In genomic region chr7:22452142-22452763, GRCh38 we compare ENCODE assay signal across 8 cellular contexts. TPM values are rescaled to one million over a fixed set of nuclear protein-coding genes. Genes with fewer than 3 reads are reported as not detected.
DNase-seq lines count a peak whose midpoint lies in the region; ATAC-seq, FAIRE-seq and TF ChIP-seq lines count a peak whose summit lies in the region.

No MANE protein-coding gene starts in this region.

- H3K4me2 ChIP-seq in mammary epithelial cell (ENCODE audit: insufficient read depth, low read depth, low read length): peak overlapping the region; percentile 27
- peak overlapping the region; percentile 87 for H3K4me2 ChIP-seq in keratinocyte (ENCODE audit: control insufficient read depth, extremely low read depth, insufficient read depth, low read depth, low read length)

- in situ Hi-C loops in mammary epithelial cell (cut with MboI; ENCODE audit: low sequenced_read_pairs in 2 of 2): no loop called here

- H3K9ac ChIP-seq in mammary epithelial cell (ENCODE audit: insufficient read depth, low read length): no peak overlapping the region
- peak overlapping the region; percentile 46 for H3K9ac ChIP-seq in keratinocyte (ENCODE audit: control insufficient read depth, extremely low read depth, insufficient read depth, low read length)

- H4K20me1 ChIP-seq in mammary epithelial cell (ENCODE audit: insufficient read depth, low read length) (no peaks in the 10 kb centered on the region), keratinocyte (ENCODE audit: control insufficient read depth, extremely low read depth, insufficient read depth, low read length) (no peaks in the 10 kb centered on the region)

- peak; percentile 17 for FAIRE-seq in keratinocyte (lab: Jason Lieb, UNC)

- H3K9me1 ChIP-seq in keratinocyte (ENCODE audit: control insufficient read depth, extremely low read depth, insufficient read depth, low read length): no peaks in the 10 kb centered on the region

- no peaks in the 10 kb centered on the region for H3K27me3 ChIP-seq in mammary epithelial cell (ENCODE audit: insufficient read depth, low read length)
- H3K27me3 ChIP-seq in keratinocyte (ENCODE audit: control insufficient read depth, extremely low read depth, insufficient read depth, low read length): no peaks in the 10 kb centered on the region
- no peaks in the 10 kb centered on the region for H3K27me3 ChIP-seq in MG63

- dilution Hi-C loops in mammary epithelial cell (cut with HindIII; ENCODE audit: low sequenced_read_pairs): loop anchor here (25.0 kb wide), 1 partner anchor 340 kb away; no protein-coding TSS in a partner anchor
- dilution Hi-C loops in keratinocyte (cut with MboI; ENCODE audit: extremely low pct_ligation_motif_present, low sequenced_read_pairs): no loop called here

- no peaks in the 10 kb centered on the region for H3K79me2 ChIP-seq in mammary epithelial cell (ENCODE audit: insufficient read depth, low read length)
- H3K79me2 ChIP-seq in keratinocyte (ENCODE audit: control insufficient read depth, insufficient read depth, low read length): no peaks in the 10 kb centered on the region

- H3K4me1 ChIP-seq in mammary epithelial cell (ENCODE audit: insufficient read depth, low read length): no peaks in the 10 kb centered on the region
- H3K4me1 ChIP-seq in keratinocyte (ENCODE audit: control insufficient read depth, extremely low read depth, insufficient read depth, low read length): peaks cover 7% of the 10 kb centered on the region

- CTCF ChIA-PET in mammary epithelial cell (lab: Charles Lee; ENCODE audit: low non-redundant PET): interaction anchor here (0.6 kb wide), 1 partner anchor 107 kb away, joined by 7 read pairs; no protein-coding TSS in a partner anchor

- H3K4me3 ChIP-seq in mammary epithelial cell (replicated peaks in 1 of 3; ENCODE audit: insufficient read depth in 1 of 3, low read depth in 2 of 3, low read length in 3 of 3) (no peak overlapping the region), keratinocyte (ENCODE audit: control insufficient read depth in 2 of 3, extremely low read depth in 1 of 3, insufficient read depth in 2 of 3, low read depth in 1 of 3, low read length in 3 of 3) (peak overlapping the region in 2 of 3 experiments; percentile 49 to 58), MG63 (no peak overlapping the region)

- H3K9me3 ChIP-seq in mammary epithelial cell (replicated peaks; ENCODE audit: insufficient read depth, low read length) (no peaks in the 10 kb centered on the region), keratinocyte (ENCODE audit: control insufficient read depth, low read depth, low read length) (no peaks in the 10 kb centered on the region), MG63 (no peaks in the 10 kb centered on the region)

- WGBS in mammary epithelial cell (ENCODE audit: low coverage, missing lambda C conversion rate): 53% methylated on average over 16 of the region's 16 CpGs

- intact Hi-C loops in mammary epithelial cell (cut with micrococcal nuclease): loop anchor here (1.0 to 5.0 kb wide), 5 partner anchors 37 to 342 kb away; partner anchors contain the start of gene RAPGEF5

- H2AFZ ChIP-seq in mammary epithelial cell (ENCODE audit: low read depth, low read length): peak overlapping the region; percentile 70
- peak overlapping the region; percentile 95 for H2AFZ ChIP-seq in keratinocyte (ENCODE audit: control insufficient read depth, low read length)

- H3K36me3 ChIP-seq in mammary epithelial cell (ENCODE audit: insufficient read depth, low read length) (no peaks in the 10 kb centered on the region), keratinocyte (ENCODE audit: control insufficient read depth in 2 of 2, extremely low read depth in 1 of 2, insufficient read depth in 2 of 2, low read length in 2 of 2) (no peaks in the 10 kb centered on the region), MG63 (peaks cover 2% of the 10 kb centered on the region; the same call in 1 of the 2 replicates)

- H3K27ac ChIP-seq in mammary epithelial cell (ENCODE audit: insufficient read depth, low read depth, low read length): no peak overlapping the region
- no peak overlapping the region for H3K27ac ChIP-seq in keratinocyte (ENCODE audit: control insufficient read depth, insufficient read depth, low read length)

- DNase-seq in GM10266 (ENCODE audit: extremely low spot score) (peak; percentile 61), NAMALWA (ENCODE audit: low spot score) (peak; percentile 92), mammary epithelial cell (no peak), keratinocyte (ENCODE audit: low read depth, low spot score) (no peak), MG63 (no peak), RKO (ENCODE audit: low spot score) (no peak)
- DNase-seq in stimulated activated CD4-positive, alpha-beta T cell treated with anti-CD3 and anti-CD28 coated beads, Interleukin-1b, Interleukin-23, amount 100 ng/mL, for 48 hours: peak; percentile 35

- BruUV-seq in mammary epithelial cell (replicated peaks; lab: Mats Ljungman, UMichigan): no TSS peak

- TF ChIP-seq CTCF in GM10266 (IDR thresholded peaks at IDR 0.05; ENCODE audit: control insufficient read depth, insufficient read depth, low read depth, missing control alignments): peak; percentile 62
- peak; percentile 45 to 74 for TF ChIP-seq CTCF in mammary epithelial cell (conservative IDR thresholded peaks at IDR 0.05 in 1 of 2, IDR thresholded peaks at IDR 0.05 in 1 of 2; ENCODE audit: extremely low read depth in 1 of 2, insufficient read depth in 1 of 2, low read depth in 1 of 2, low read length in 2 of 2)
- TF ChIP-seq CTCF in keratinocyte (optimal IDR thresholded peaks at IDR 0.05 in 1 of 3, IDR thresholded peaks at IDR 0.05 in 1 of 3, conservative IDR thresholded peaks at IDR 0.05 in 1 of 3; ENCODE audit: extremely low read depth in 1 of 3, insufficient read depth in 2 of 3, low read length in 3 of 3): peak; percentile 81 to 93 (median 86)

- ATAC-seq in HG03135 (IDR thresholded peaks at IDR 0.05; ENCODE audit: unreplicated experiment): no peak

RNA-seq across cellular contexts. Expression of gene STEAP1B, which starts 47.7 kb away (rescaled TPM):
- 1 to 10 TPM in 1 of 2 donors, under 1 TPM in 1; 0.17 to 1.6 TPM for total RNA-seq in mammary epithelial cell
- polyA plus RNA-seq in mammary epithelial cell: 0.26 TPM
- polyA minus RNA-seq in mammary epithelial cell: not detected
- 12.0 to 18.9 TPM (median 14.9 TPM) in 3 replicates for polyA plus RNA-seq in keratinocyte
- 4.0 TPM for polyA plus RNA-seq in keratinocyte (2011; ENCODE audit: low read depth)
- 8.0 and 15.4 TPM in 2 replicates for polyA plus RNA-seq in keratinocyte (2011; cell fraction: cytosol; rRNA removed)
- polyA plus RNA-seq in keratinocyte (2011; cell fraction: nucleus; rRNA removed): 11.2 and 15.9 TPM in 2 replicates
- 5.3 and 11.3 TPM in 2 replicates for polyA plus RNA-seq in keratinocyte (2012; ENCODE audit: low replicate concordance)
- 7.2 to 18.7 TPM (median 8.7 TPM) in 3 replicates for polyA minus RNA-seq in keratinocyte
- 5.9 TPM for polyA minus RNA-seq in keratinocyte (2011; cell fraction: cytosol; rRNA and poly(A)+ RNA removed)
- polyA minus RNA-seq in keratinocyte (2011; cell fraction: nucleus; rRNA and poly(A)+ RNA removed): 5.7 and 13.7 TPM in 2 replicates
- 18.2 and 18.7 TPM in 2 replicates for total RNA-seq in MG63 (2014; rRNA removed; shearing (Covaris generic); ENCODE audit: low replicate concordance)

Comparison
In these comparisons a context has a peak if more than half of its experiments do, and no peak if none do; other contexts are left out.
1. DNase-seq: peak in GM10266 (single experiment), NAMALWA (single experiment) and stimulated activated CD4-positive, alpha-beta T cell treated with anti-CD3 and anti-CD28 coated beads, Interleukin-1b, Interleukin-23, amount 100 ng/mL, for 48 hours (single experiment); none in mammary epithelial cell (single experiment), keratinocyte (single experiment), MG63 (single experiment) and RKO (single experiment).
2. H3K4me3 ChIP-seq: peak in keratinocyte (2 of 3); none in mammary epithelial cell (0 of 3) and MG63 (single experiment).
3. Peak in every context shown above with its lines, with median percentiles within 50 percentile points of each other: CTCF ChIP-seq.